Comparison of ENCODE assay signal across 10 cellular contexts in genomic region chr1:208604295-208604694, GRCh38.
A peak's percentile ranks its signal among the peaks of the same experiment; 100 is the strongest.
DNase-seq lines count a peak whose midpoint lies in the region; ATAC-seq and TF ChIP-seq lines count a peak whose summit lies in the region.
"Had no signal": no experiment of that assay in that cellular context is flagged by ENCODE, and none has a peak within 500 bp of the region (broad histone marks: within the 10 kb centered on the region; RNA-seq: fewer than 3 reads in every experiment).

No MANE protein-coding gene starts in this region.

- H3K27me3 ChIP-seq in heart left ventricle (no peaks in the 10 kb centered on the region), dorsolateral prefrontal cortex (no peaks in the 10 kb centered on the region)

- no peak overlapping the region for H3K4me3 Mint-ChIP-seq in T-helper 2 cell treated with Interferon-gamma antibody and Interleukin-4, amounts not matched to agents 5 μg/mL and 100 μg/mL, for 36 hours

- H3K9me3 ChIP-seq in heart left ventricle: no peaks in the 10 kb centered on the region

- peaks cover 7% of the 10 kb centered on the region for H3K4me1 Mint-ChIP-seq in T-helper 2 cell treated with Interferon-gamma antibody and Interleukin-4, amounts not matched to agents 5 μg/mL and 100 μg/mL, for 36 hours (ENCODE audit: low read depth)

- H3K4me3 ChIP-seq in AG10803 (ENCODE audit: low read length) (no peak overlapping the region), heart left ventricle (no peak overlapping the region), dorsolateral prefrontal cortex (no peak overlapping the region)

- no peaks in the 10 kb centered on the region for H3K36me3 Mint-ChIP-seq in T-helper 2 cell treated with Interferon-gamma antibody and Interleukin-4, amounts not matched to agents 5 μg/mL and 100 μg/mL, for 36 hours (ENCODE audit: low read depth)

- DNase-seq in AG10803 (ENCODE audit: low read depth): peak; percentile 23
- DNase-seq in T-helper 2 cell treated with Interferon-gamma antibody and Interleukin-4, amounts not matched to agents 5 μg/mL and 100 μg/mL, for 36 hours (ENCODE audit: low spot score): peak; percentile 11
- DNase-seq in heart left ventricle: no peak
- DNase-seq in dorsolateral prefrontal cortex: no peak
- DNase-seq in NCI-H226: no peak
- no peak for DNase-seq in activated CD8-positive, alpha-beta memory T cell treated with anti-CD3 and anti-CD28 coated beads, Interleukin-2, amount 50 U/mL, for 48 hours
- DNase-seq: activated T-cell treated with anti-CD3 and anti-CD28 coated beads for 4 hours, NCI-H1694 had no signal

- no peak overlapping the region for H3K27ac Mint-ChIP-seq in T-helper 2 cell treated with Interferon-gamma antibody and Interleukin-4, amounts not matched to agents 5 μg/mL and 100 μg/mL, for 36 hours

- no peaks in the 10 kb centered on the region for H3K9me3 Mint-ChIP-seq in T-helper 2 cell treated with Interferon-gamma antibody and Interleukin-4, amounts not matched to agents 5 μg/mL and 100 μg/mL, for 36 hours

- TF ChIP-seq POLR2A in heart left ventricle (IDR thresholded peaks at IDR 0.05): no peak

- peak; percentile 95 for ATAC-seq in GM19035 (IDR thresholded peaks at IDR 0.05; ENCODE audit: unreplicated experiment)
- ATAC-seq in HG02973 (IDR thresholded peaks at IDR 0.05; ENCODE audit: unreplicated experiment): peak; percentile 96
- no peak for ATAC-seq in heart left ventricle

- peaks cover 0 to 9% (median 0%) of the 10 kb centered on the region in 12 donors for H3K4me1 ChIP-seq in heart left ventricle

- TF ChIP-seq CTCF in AG10803 (conservative IDR thresholded peaks at IDR 0.05; ENCODE audit: low read length): no peak
- no peak for TF ChIP-seq CTCF in heart left ventricle (IDR thresholded peaks at IDR 0.05)
- no peak for TF ChIP-seq CTCF in dorsolateral prefrontal cortex (IDR thresholded peaks at IDR 0.05 in 54 of 56, conservative IDR thresholded peaks at IDR 0.05 in 2 of 56; ENCODE audit: low read depth in 1 of 56, partially characterized antibody in 56 of 56)

- no peak overlapping the region for H3K27ac ChIP-seq in heart left ventricle
- H3K27ac ChIP-seq in dorsolateral prefrontal cortex: no peak overlapping the region

- no peaks in the 10 kb centered on the region for H3K36me3 ChIP-seq in heart left ventricle

- WGBS in heart left ventricle, 4 donors: 60 to 63% (median 62%) methylated on average over 4 of the region's 4 CpGs

- intact Hi-C loops in heart left ventricle (cut with DNase I) (no loop called here), dorsolateral prefrontal cortex (cut with DNase I) (no loop called here)

- H3K27me3 Mint-ChIP-seq in T-helper 2 cell treated with Interferon-gamma antibody and Interleukin-4, amounts not matched to agents 5 μg/mL and 100 μg/mL, for 36 hours (ENCODE audit: low read depth): no peaks in the 10 kb centered on the region

Comparison
In these comparisons a context has a peak if more than half of its experiments do, and no peak if none do; other contexts are left out.
1. DNase-seq: peak in AG10803 (single experiment) and T-helper 2 cell treated with Interferon-gamma antibody and Interleukin-4, amounts not matched to agents 5 μg/mL and 100 μg/mL, for 36 hours (single experiment); none in heart left ventricle (0 of 5), dorsolateral prefrontal cortex (0 of 10), NCI-H226 (single experiment) and activated CD8-positive, alpha-beta memory T cell treated with anti-CD3 and anti-CD28 coated beads, Interleukin-2, amount 50 U/mL, for 48 hours (single experiment).
2. ATAC-seq: peak in GM19035 (single experiment) and HG02973 (single experiment); none in heart left ventricle (0 of 4).